1 cellular context compared by ENCODE assay signal in the genomic region with DNA sequence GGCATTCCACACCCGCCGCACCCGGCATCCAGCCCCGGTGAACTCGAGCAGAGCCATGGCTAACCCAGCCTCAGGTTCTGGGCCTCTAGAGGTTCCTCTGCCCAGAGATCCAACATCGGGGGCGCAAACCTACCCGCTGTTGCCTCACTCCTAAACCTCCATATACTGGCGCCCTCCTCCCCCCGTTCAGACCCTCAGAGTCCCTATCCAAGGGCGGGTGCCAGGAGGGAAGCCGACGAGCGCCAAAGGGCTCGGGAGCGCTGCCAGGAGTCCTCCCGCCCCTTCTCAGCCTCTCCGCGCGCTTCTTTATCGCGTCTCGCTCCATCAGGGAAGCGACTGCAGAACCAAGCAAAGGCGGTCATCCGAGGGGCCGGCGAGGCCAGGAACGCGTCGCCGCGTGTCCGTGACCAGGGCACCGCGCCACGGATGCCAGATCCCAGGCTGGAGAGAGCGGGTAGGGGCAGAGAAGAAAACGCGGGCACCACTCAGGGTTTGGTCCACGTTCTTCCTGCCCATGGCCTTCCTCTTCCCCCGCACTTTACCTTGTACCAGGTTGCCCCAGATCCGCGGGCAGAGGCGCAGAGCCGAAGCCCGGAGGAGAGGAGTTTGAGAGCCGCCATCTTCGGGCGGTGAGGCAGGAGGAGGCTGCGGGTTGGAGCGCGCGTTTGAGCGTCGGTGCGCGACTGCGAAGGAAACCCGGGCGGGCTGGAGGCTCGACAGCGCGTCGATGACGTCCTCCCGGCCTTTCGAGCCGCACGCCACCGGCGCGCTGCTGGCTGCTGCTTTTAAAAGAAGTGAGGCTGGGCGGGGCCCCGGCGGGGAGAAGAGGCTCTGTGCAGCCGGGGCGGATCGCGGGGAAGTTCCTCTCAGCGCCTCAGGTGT.
A peak's percentile ranks its signal among the peaks of the same experiment; 100 is the strongest.
TF ChIP-seq lines count a peak whose summit lies in the region.

A gene (minus strand): TSS at position 687 of the 882 bp plus-strand sequence. CDS start 67 bp downstream, at position 620.

TF ChIP-seq in GM12878, 131 proteins besides CTCF, POLR2A, EP300 and RAD21 (continued from another document and continues in another):
- TF ChIP-seq, protein P1, sequence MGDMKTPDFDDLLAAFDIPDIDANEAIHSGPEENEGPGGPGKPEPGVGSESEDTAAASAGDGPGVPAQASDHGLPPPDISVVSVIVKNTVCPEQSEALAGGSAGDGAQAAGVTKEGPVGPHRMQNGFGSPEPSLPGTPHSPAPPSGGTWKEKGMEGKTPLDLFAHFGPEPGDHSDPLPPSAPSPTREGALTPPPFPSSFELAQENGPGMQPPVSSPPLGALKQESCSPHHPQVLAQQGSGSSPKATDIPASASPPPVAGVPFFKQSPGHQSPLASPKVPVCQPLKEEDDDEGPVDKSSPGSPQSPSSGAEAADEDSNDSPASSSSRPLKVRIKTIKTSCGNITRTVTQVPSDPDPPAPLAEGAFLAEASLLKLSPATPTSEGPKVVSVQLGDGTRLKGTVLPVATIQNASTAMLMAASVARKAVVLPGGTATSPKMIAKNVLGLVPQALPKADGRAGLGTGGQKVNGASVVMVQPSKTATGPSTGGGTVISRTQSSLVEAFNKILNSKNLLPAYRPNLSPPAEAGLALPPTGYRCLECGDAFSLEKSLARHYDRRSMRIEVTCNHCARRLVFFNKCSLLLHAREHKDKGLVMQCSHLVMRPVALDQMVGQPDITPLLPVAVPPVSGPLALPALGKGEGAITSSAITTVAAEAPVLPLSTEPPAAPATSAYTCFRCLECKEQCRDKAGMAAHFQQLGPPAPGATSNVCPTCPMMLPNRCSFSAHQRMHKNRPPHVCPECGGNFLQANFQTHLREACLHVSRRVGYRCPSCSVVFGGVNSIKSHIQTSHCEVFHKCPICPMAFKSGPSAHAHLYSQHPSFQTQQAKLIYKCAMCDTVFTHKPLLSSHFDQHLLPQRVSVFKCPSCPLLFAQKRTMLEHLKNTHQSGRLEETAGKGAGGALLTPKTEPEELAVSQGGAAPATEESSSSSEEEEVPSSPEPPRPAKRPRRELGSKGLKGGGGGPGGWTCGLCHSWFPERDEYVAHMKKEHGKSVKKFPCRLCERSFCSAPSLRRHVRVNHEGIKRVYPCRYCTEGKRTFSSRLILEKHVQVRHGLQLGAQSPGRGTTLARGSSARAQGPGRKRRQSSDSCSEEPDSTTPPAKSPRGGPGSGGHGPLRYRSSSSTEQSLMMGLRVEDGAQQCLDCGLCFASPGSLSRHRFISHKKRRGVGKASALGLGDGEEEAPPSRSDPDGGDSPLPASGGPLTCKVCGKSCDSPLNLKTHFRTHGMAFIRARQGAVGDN (IDR thresholded peaks at IDR 0.05), result peak; percentile 84
- TF ChIP-seq MEF2B (IDR thresholded peaks at IDR 0.05; ENCODE audit: partially characterized antibody, poor library complexity, severe bottlenecking) (no peak), ZBED1 (IDR thresholded peaks at IDR 0.05; ENCODE audit: borderline replicate concordance) (no peak), BCL11A (IDR thresholded peaks at IDR 0.05; ENCODE audit: low read depth, low read length) (no peak), STAT3 (IDR thresholded peaks at IDR 0.05; ENCODE audit: low read depth, low read length) (no peak), YBX1 (IDR thresholded peaks at IDR 0.05) (no peak), KDM1A (IDR thresholded peaks at IDR 0.05; ENCODE audit: borderline replicate concordance) (no peak), YY1 (IDR thresholded peaks at IDR 0.05; ENCODE audit: low read depth, low read length) (peak; percentile 94), SMC3 (IDR thresholded peaks at IDR 0.05; ENCODE audit: borderline replicate concordance, low read length) (no peak), CEBPB (IDR thresholded peaks at IDR 0.05; ENCODE audit: borderline replicate concordance in 1 of 2, low read depth in 2 of 2, low read length in 2 of 2) (no peak), NR2C1 (IDR thresholded peaks at IDR 0.05) (no peak), HDGF (IDR thresholded peaks at IDR 0.05) (peak; percentile 61; the same call in 1 of the 2 replicates), LARP7 (IDR thresholded peaks at IDR 0.05) (peak; percentile 52), STAT1 (conservative IDR thresholded peaks at IDR 0.05) (no peak), GATAD2B (conservative IDR thresholded peaks at IDR 0.05; ENCODE audit: low read depth) (no peak; the same call in 1 of the 2 replicates), SP1 (IDR thresholded peaks at IDR 0.05; ENCODE audit: low read depth, low read length) (peak; percentile 24), CBFB (IDR thresholded peaks at IDR 0.05; ENCODE audit: low read depth) (peak; percentile 1), RCOR1 (conservative IDR thresholded peaks at IDR 0.05; ENCODE audit: low read depth, low read length) (no peak), NFIC (IDR thresholded peaks at IDR 0.05; ENCODE audit: low read depth, low read length) (no peak; the same call in 1 of the 2 replicates), NR2F1 (conservative IDR thresholded peaks at IDR 0.05) (no peak), MTA3 (IDR thresholded peaks at IDR 0.05; ENCODE audit: borderline replicate concordance, low read length) (no peak), MYC (IDR thresholded peaks at IDR 0.05; ENCODE audit: insufficient read depth, insufficient read length, insufficient replicate concordance, low read length, severe bottlenecking) (peak; percentile 53)
- TF ChIP-seq, protein P2, sequence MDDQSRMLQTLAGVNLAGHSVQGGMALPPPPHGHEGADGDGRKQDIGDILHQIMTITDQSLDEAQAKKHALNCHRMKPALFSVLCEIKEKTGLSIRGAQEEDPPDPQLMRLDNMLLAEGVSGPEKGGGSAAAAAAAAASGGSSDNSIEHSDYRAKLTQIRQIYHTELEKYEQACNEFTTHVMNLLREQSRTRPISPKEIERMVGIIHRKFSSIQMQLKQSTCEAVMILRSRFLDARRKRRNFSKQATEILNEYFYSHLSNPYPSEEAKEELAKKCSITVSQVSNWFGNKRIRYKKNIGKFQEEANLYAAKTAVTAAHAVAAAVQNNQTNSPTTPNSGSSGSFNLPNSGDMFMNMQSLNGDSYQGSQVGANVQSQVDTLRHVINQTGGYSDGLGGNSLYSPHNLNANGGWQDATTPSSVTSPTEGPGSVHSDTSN (IDR thresholded peaks at IDR 0.05; ENCODE audit: insufficient replicate concordance, low read depth, low read length), result no peak
- TF ChIP-seq, protein P3, sequence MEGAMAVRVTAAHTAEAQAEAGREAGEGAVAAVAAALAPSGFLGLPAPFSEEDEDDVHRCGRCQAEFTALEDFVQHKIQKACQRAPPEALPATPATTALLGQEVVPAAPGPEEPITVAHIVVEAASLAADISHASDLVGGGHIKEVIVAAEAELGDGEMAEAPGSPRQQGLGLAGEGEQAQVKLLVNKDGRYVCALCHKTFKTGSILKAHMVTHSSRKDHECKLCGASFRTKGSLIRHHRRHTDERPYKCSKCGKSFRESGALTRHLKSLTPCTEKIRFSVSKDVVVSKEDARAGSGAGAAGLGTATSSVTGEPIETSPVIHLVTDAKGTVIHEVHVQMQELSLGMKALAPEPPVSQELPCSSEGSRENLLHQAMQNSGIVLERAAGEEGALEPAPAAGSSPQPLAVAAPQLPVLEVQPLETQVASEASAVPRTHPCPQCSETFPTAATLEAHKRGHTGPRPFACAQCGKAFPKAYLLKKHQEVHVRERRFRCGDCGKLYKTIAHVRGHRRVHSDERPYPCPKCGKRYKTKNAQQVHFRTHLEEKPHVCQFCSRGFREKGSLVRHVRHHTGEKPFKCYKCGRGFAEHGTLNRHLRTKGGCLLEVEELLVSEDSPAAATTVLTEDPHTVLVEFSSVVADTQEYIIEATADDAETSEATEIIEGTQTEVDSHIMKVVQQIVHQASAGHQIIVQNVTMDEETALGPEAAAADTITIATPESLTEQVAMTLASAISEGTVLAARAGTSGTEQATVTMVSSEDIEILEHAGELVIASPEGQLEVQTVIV (IDR thresholded peaks at IDR 0.05; ENCODE audit: borderline replicate concordance, partially characterized antibody), result no peak
- TF ChIP-seq, protein P4, sequence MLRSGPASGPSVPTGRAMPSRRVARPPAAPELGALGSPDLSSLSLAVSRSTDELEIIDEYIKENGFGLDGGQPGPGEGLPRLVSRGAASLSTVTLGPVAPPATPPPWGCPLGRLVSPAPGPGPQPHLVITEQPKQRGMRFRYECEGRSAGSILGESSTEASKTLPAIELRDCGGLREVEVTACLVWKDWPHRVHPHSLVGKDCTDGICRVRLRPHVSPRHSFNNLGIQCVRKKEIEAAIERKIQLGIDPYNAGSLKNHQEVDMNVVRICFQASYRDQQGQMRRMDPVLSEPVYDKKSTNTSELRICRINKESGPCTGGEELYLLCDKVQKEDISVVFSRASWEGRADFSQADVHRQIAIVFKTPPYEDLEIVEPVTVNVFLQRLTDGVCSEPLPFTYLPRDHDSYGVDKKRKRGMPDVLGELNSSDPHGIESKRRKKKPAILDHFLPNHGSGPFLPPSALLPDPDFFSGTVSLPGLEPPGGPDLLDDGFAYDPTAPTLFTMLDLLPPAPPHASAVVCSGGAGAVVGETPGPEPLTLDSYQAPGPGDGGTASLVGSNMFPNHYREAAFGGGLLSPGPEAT (IDR thresholded peaks at IDR 0.05; ENCODE audit: low read depth), result peak; percentile 31; the same call in 1 of the 2 replicates
- TF ChIP-seq, protein P5, sequence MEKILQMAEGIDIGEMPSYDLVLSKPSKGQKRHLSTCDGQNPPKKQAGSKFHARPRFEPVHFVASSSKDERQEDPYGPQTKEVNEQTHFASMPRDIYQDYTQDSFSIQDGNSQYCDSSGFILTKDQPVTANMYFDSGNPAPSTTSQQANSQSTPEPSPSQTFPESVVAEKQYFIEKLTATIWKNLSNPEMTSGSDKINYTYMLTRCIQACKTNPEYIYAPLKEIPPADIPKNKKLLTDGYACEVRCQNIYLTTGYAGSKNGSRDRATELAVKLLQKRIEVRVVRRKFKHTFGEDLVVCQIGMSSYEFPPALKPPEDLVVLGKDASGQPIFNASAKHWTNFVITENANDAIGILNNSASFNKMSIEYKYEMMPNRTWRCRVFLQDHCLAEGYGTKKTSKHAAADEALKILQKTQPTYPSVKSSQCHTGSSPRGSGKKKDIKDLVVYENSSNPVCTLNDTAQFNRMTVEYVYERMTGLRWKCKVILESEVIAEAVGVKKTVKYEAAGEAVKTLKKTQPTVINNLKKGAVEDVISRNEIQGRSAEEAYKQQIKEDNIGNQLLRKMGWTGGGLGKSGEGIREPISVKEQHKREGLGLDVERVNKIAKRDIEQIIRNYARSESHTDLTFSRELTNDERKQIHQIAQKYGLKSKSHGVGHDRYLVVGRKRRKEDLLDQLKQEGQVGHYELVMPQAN (conservative IDR thresholded peaks at IDR 0.05), result peak; percentile 55
- TF ChIP-seq, protein P6, sequence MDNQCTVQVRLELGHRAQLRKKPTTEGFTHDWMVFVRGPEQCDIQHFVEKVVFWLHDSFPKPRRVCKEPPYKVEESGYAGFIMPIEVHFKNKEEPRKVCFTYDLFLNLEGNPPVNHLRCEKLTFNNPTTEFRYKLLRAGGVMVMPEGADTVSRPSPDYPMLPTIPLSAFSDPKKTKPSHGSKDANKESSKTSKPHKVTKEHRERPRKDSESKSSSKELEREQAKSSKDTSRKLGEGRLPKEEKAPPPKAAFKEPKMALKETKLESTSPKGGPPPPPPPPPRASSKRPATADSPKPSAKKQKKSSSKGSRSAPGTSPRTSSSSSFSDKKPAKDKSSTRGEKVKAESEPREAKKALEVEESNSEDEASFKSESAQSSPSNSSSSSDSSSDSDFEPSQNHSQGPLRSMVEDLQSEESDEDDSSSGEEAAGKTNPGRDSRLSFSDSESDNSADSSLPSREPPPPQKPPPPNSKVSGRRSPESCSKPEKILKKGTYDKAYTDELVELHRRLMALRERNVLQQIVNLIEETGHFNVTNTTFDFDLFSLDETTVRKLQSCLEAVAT (IDR thresholded peaks at IDR 0.05), result peak; percentile 22; the same call in 1 of the 2 replicates
- TF ChIP-seq, protein P7, sequence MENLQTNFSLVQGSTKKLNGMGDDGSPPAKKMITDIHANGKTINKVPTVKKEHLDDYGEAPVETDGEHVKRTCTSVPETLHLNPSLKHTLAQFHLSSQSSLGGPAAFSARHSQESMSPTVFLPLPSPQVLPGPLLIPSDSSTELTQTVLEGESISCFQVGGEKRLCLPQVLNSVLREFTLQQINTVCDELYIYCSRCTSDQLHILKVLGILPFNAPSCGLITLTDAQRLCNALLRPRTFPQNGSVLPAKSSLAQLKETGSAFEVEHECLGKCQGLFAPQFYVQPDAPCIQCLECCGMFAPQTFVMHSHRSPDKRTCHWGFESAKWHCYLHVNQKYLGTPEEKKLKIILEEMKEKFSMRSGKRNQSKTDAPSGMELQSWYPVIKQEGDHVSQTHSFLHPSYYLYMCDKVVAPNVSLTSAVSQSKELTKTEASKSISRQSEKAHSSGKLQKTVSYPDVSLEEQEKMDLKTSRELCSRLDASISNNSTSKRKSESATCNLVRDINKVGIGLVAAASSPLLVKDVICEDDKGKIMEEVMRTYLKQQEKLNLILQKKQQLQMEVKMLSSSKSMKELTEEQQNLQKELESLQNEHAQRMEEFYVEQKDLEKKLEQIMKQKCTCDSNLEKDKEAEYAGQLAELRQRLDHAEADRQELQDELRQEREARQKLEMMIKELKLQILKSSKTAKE (IDR thresholded peaks at IDR 0.05; ENCODE audit: low read depth, poor library complexity, severe bottlenecking), result no peak
- TF ChIP-seq, protein P8, sequence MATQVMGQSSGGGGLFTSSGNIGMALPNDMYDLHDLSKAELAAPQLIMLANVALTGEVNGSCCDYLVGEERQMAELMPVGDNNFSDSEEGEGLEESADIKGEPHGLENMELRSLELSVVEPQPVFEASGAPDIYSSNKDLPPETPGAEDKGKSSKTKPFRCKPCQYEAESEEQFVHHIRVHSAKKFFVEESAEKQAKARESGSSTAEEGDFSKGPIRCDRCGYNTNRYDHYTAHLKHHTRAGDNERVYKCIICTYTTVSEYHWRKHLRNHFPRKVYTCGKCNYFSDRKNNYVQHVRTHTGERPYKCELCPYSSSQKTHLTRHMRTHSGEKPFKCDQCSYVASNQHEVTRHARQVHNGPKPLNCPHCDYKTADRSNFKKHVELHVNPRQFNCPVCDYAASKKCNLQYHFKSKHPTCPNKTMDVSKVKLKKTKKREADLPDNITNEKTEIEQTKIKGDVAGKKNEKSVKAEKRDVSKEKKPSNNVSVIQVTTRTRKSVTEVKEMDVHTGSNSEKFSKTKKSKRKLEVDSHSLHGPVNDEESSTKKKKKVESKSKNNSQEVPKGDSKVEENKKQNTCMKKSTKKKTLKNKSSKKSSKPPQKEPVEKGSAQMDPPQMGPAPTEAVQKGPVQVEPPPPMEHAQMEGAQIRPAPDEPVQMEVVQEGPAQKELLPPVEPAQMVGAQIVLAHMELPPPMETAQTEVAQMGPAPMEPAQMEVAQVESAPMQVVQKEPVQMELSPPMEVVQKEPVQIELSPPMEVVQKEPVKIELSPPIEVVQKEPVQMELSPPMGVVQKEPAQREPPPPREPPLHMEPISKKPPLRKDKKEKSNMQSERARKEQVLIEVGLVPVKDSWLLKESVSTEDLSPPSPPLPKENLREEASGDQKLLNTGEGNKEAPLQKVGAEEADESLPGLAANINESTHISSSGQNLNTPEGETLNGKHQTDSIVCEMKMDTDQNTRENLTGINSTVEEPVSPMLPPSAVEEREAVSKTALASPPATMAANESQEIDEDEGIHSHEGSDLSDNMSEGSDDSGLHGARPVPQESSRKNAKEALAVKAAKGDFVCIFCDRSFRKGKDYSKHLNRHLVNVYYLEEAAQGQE (IDR thresholded peaks at IDR 0.05; ENCODE audit: low read depth, low read length), result peak; percentile 39; the same call in 1 of the 2 replicates
